In the genomic region with DNA sequence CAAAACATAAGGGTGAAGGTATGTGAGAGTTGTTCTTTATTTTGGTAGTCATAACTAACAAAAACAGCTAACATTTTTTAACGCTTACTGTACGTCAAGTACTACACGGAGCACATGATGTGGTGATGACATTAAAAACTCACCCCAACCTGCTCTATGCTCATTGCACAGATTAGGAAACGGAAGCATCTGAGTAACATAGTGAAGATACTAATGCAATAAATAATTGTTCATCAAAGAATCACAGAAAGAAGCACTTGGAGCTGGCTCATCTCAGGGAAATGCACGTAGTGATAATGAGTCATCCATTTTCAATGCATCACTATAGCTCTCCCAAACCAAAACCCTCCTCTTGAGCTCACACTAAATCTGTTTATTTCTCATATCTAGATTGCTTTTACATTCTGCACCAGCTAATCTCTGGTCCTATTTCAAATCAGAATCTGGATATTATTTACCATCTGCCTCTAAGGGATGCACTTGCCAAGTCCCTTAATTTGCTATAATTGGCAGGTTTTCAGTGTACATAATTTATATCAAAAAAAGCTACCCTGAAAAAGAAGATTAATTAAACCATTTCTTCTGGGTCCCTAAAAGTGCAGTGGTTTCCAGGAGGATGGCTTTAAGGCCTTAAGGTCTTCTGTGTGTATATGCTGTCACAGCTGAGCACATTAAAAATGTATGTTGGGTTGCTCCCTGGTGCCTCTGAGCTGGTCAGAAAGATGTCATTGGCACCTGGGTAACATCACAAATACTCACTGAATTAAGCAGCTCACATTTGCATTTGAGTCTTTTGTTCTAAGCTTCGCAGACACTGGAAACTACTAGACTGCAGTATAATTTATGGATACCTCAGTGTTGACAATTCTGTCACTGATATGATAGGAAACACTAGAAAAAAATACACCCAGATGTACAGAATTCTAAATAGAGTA, we compare ENCODE assay signal across 2 cellular contexts.
TF ChIP-seq lines count a peak whose summit lies in the region.

No MANE protein-coding gene starts in this region.

TF ChIP-seq in liver, 16 proteins besides CTCF, POLR2A, EP300 and RAD21:
- TF ChIP-seq, protein P1, sequence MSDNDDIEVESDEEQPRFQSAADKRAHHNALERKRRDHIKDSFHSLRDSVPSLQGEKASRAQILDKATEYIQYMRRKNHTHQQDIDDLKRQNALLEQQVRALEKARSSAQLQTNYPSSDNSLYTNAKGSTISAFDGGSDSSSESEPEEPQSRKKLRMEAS (IDR thresholded peaks at IDR 0.05) = no peak
- TF ChIP-seq FOXA1 (IDR thresholded peaks at IDR 0.05) = no peak
- TF ChIP-seq, protein P2, sequence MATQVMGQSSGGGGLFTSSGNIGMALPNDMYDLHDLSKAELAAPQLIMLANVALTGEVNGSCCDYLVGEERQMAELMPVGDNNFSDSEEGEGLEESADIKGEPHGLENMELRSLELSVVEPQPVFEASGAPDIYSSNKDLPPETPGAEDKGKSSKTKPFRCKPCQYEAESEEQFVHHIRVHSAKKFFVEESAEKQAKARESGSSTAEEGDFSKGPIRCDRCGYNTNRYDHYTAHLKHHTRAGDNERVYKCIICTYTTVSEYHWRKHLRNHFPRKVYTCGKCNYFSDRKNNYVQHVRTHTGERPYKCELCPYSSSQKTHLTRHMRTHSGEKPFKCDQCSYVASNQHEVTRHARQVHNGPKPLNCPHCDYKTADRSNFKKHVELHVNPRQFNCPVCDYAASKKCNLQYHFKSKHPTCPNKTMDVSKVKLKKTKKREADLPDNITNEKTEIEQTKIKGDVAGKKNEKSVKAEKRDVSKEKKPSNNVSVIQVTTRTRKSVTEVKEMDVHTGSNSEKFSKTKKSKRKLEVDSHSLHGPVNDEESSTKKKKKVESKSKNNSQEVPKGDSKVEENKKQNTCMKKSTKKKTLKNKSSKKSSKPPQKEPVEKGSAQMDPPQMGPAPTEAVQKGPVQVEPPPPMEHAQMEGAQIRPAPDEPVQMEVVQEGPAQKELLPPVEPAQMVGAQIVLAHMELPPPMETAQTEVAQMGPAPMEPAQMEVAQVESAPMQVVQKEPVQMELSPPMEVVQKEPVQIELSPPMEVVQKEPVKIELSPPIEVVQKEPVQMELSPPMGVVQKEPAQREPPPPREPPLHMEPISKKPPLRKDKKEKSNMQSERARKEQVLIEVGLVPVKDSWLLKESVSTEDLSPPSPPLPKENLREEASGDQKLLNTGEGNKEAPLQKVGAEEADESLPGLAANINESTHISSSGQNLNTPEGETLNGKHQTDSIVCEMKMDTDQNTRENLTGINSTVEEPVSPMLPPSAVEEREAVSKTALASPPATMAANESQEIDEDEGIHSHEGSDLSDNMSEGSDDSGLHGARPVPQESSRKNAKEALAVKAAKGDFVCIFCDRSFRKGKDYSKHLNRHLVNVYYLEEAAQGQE (IDR thresholded peaks at IDR 0.05) = no peak
- no peak for TF ChIP-seq FOXA2 (IDR thresholded peaks at IDR 0.05)
- TF ChIP-seq SP1 (IDR thresholded peaks at IDR 0.05) = no peak
- TF ChIP-seq EGR1 (IDR thresholded peaks at IDR 0.05; ENCODE audit: low read depth in 2 of 2) = no peak
- TF ChIP-seq TAF1 (conservative IDR thresholded peaks at IDR 0.05) = no peak
- no peak for TF ChIP-seq JUND (IDR thresholded peaks at IDR 0.05)
- TF ChIP-seq YY1 (IDR thresholded peaks at IDR 0.05) = no peak
- TF ChIP-seq HNF4G (IDR thresholded peaks at IDR 0.05) = no peak
- TF ChIP-seq, protein P3, sequence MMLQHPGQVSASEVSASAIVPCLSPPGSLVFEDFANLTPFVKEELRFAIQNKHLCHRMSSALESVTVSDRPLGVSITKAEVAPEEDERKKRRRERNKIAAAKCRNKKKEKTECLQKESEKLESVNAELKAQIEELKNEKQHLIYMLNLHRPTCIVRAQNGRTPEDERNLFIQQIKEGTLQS (IDR thresholded peaks at IDR 0.05) = no peak
TF ChIP-seq in liver: peak in this region for 0.

TF ChIP-seq in HepG2, 621 proteins besides CTCF, POLR2A, EP300 and RAD21:
- TF ChIP-seq NFIC (IDR thresholded peaks at IDR 0.05; ENCODE audit: low read length) (no peak), NR3C1 (CRISPR knock-in tag; IDR thresholded peaks at IDR 0.05) (no peak), ZNF101 (CRISPR knock-in tag; IDR thresholded peaks at IDR 0.05; ENCODE audit: borderline replicate concordance, low read depth) (no peak), GATAD2A (CRISPR knock-in tag; IDR thresholded peaks at IDR 0.05) (no peak), ZNF549 (CRISPR knock-in tag; IDR thresholded peaks at IDR 0.05) (no peak), RFXAP (CRISPR knock-in tag; IDR thresholded peaks at IDR 0.05; ENCODE audit: borderline replicate concordance) (no peak), ZNF781 (CRISPR knock-in tag; IDR thresholded peaks at IDR 0.05; ENCODE audit: borderline replicate concordance, not compliant biosample characterization) (no peak), SRSF1 (optimal IDR thresholded peaks at IDR 0.05; ENCODE audit: low read depth, low read length) (no peak), NONO (IDR thresholded peaks at IDR 0.05) (no peak), NONO (CRISPR knock-in tag; conservative IDR thresholded peaks at IDR 0.05) (no peak), TRIM24 (CRISPR knock-in tag; IDR thresholded peaks at IDR 0.05) (no peak), ONECUT2 (CRISPR knock-in tag; IDR thresholded peaks at IDR 0.05) (no peak), RBAK (CRISPR knock-in tag; IDR thresholded peaks at IDR 0.05) (no peak), ELF3 (CRISPR knock-in tag; IDR thresholded peaks at IDR 0.05) (no peak)
- TF ChIP-seq, protein P4, sequence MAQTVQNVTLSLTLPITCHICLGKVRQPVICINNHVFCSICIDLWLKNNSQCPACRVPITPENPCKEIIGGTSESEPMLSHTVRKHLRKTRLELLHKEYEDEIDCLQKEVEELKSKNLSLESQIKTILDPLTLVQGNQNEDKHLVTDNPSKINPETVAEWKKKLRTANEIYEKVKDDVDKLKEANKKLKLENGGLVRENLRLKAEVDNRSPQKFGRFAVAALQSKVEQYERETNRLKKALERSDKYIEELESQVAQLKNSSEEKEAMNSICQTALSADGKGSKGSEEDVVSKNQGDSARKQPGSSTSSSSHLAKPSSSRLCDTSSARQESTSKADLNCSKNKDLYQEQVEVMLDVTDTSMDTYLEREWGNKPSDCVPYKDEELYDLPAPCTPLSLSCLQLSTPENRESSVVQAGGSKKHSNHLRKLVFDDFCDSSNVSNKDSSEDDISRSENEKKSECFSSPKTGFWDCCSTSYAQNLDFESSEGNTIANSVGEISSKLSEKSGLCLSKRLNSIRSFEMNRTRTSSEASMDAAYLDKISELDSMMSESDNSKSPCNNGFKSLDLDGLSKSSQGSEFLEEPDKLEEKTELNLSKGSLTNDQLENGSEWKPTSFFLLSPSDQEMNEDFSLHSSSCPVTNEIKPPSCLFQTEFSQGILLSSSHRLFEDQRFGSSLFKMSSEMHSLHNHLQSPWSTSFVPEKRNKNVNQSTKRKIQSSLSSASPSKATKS (CRISPR knock-in tag; IDR thresholded peaks at IDR 0.05) = no peak
